Comparison of ENCODE assay signal across 1 cellular context in genomic region chr4:94564252-94564651, GRCh38.
TF ChIP-seq lines count a peak whose summit lies in the region.

No MANE protein-coding gene starts in this region.

TF ChIP-seq in HepG2, 621 proteins besides CTCF, POLR2A, EP300 and RAD21 (continued from another document and continues in another):
- no peak for TF ChIP-seq BATF2 (CRISPR knock-in tag; IDR thresholded peaks at IDR 0.05)
- no peak for TF ChIP-seq ZFP62 (CRISPR knock-in tag; IDR thresholded peaks at IDR 0.05)
- TF ChIP-seq, protein P1, sequence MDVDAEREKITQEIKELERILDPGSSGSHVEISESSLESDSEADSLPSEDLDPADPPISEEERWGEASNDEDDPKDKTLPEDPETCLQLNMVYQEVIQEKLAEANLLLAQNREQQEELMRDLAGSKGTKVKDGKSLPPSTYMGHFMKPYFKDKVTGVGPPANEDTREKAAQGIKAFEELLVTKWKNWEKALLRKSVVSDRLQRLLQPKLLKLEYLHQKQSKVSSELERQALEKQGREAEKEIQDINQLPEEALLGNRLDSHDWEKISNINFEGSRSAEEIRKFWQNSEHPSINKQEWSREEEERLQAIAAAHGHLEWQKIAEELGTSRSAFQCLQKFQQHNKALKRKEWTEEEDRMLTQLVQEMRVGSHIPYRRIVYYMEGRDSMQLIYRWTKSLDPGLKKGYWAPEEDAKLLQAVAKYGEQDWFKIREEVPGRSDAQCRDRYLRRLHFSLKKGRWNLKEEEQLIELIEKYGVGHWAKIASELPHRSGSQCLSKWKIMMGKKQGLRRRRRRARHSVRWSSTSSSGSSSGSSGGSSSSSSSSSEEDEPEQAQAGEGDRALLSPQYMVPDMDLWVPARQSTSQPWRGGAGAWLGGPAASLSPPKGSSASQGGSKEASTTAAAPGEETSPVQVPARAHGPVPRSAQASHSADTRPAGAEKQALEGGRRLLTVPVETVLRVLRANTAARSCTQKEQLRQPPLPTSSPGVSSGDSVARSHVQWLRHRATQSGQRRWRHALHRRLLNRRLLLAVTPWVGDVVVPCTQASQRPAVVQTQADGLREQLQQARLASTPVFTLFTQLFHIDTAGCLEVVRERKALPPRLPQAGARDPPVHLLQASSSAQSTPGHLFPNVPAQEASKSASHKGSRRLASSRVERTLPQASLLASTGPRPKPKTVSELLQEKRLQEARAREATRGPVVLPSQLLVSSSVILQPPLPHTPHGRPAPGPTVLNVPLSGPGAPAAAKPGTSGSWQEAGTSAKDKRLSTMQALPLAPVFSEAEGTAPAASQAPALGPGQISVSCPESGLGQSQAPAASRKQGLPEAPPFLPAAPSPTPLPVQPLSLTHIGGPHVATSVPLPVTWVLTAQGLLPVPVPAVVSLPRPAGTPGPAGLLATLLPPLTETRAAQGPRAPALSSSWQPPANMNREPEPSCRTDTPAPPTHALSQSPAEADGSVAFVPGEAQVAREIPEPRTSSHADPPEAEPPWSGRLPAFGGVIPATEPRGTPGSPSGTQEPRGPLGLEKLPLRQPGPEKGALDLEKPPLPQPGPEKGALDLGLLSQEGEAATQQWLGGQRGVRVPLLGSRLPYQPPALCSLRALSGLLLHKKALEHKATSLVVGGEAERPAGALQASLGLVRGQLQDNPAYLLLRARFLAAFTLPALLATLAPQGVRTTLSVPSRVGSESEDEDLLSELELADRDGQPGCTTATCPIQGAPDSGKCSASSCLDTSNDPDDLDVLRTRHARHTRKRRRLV (CRISPR knock-in tag; IDR thresholded peaks at IDR 0.05): no peak
- no peak for TF ChIP-seq HNRNPH1 (optimal IDR thresholded peaks at IDR 0.05; ENCODE audit: low read depth, low read length)
- no peak for TF ChIP-seq ZFP41 (CRISPR knock-in tag; IDR thresholded peaks at IDR 0.05; ENCODE audit: borderline replicate concordance)
- no peak for TF ChIP-seq CERS6 (CRISPR knock-in tag; IDR thresholded peaks at IDR 0.05)
- TF ChIP-seq, protein P2, sequence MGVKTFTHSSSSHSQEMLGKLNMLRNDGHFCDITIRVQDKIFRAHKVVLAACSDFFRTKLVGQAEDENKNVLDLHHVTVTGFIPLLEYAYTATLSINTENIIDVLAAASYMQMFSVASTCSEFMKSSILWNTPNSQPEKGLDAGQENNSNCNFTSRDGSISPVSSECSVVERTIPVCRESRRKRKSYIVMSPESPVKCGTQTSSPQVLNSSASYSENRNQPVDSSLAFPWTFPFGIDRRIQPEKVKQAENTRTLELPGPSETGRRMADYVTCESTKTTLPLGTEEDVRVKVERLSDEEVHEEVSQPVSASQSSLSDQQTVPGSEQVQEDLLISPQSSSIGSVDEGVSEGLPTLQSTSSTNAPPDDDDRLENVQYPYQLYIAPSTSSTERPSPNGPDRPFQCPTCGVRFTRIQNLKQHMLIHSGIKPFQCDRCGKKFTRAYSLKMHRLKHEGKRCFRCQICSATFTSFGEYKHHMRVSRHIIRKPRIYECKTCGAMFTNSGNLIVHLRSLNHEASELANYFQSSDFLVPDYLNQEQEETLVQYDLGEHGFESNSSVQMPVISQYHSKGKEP (CRISPR knock-in tag; IDR thresholded peaks at IDR 0.05): no peak
- TF ChIP-seq NCOA2 (CRISPR knock-in tag; IDR thresholded peaks at IDR 0.05): peak; percentile 94
- TF ChIP-seq RCOR2 (CRISPR knock-in tag; IDR thresholded peaks at IDR 0.05): peak; percentile 98
- peak; percentile 9; the same call in 1 of the 2 replicates for TF ChIP-seq FOXC1 (CRISPR knock-in tag; IDR thresholded peaks at IDR 0.05; ENCODE audit: borderline replicate concordance)
- no peak for TF ChIP-seq ZNF468 (CRISPR knock-in tag; IDR thresholded peaks at IDR 0.05)
- no peak for TF ChIP-seq ZNF30 (CRISPR knock-in tag; IDR thresholded peaks at IDR 0.05)
- TF ChIP-seq GPN1 (CRISPR knock-in tag; IDR thresholded peaks at IDR 0.05; ENCODE audit: borderline replicate concordance): no peak
- peak; percentile 56; the same call in 1 of the 2 replicates for TF ChIP-seq PPARG (CRISPR knock-in tag; conservative IDR thresholded peaks at IDR 0.05)
- peak; percentile 49; the same call in 1 of the 2 replicates for TF ChIP-seq ZFX (CRISPR knock-in tag; IDR thresholded peaks at IDR 0.05; ENCODE audit: low read depth)
- no peak for TF ChIP-seq ZSCAN9 (CRISPR knock-in tag; IDR thresholded peaks at IDR 0.05; ENCODE audit: borderline replicate concordance)
- TF ChIP-seq, protein P3, sequence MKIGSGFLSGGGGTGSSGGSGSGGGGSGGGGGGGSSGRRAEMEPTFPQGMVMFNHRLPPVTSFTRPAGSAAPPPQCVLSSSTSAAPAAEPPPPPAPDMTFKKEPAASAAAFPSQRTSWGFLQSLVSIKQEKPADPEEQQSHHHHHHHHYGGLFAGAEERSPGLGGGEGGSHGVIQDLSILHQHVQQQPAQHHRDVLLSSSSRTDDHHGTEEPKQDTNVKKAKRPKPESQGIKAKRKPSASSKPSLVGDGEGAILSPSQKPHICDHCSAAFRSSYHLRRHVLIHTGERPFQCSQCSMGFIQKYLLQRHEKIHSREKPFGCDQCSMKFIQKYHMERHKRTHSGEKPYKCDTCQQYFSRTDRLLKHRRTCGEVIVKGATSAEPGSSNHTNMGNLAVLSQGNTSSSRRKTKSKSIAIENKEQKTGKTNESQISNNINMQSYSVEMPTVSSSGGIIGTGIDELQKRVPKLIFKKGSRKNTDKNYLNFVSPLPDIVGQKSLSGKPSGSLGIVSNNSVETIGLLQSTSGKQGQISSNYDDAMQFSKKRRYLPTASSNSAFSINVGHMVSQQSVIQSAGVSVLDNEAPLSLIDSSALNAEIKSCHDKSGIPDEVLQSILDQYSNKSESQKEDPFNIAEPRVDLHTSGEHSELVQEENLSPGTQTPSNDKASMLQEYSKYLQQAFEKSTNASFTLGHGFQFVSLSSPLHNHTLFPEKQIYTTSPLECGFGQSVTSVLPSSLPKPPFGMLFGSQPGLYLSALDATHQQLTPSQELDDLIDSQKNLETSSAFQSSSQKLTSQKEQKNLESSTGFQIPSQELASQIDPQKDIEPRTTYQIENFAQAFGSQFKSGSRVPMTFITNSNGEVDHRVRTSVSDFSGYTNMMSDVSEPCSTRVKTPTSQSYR (CRISPR knock-in tag; IDR thresholded peaks at IDR 0.05; ENCODE audit: borderline replicate concordance): peak; percentile 69; the same call in 1 of the 2 replicates
- 0 out of 2 replicates have a peak, but pooled peaks have one; percentile 24 for TF ChIP-seq ZBED4 (CRISPR knock-in tag; IDR thresholded peaks at IDR 0.05; ENCODE audit: borderline replicate concordance)
- TF ChIP-seq CEBPG (CRISPR knock-in tag; IDR thresholded peaks at IDR 0.05): peak; percentile 27; the same call in 1 of the 2 replicates
- no peak for TF ChIP-seq RBM22 (optimal IDR thresholded peaks at IDR 0.05; ENCODE audit: low read length)
- no peak for TF ChIP-seq KDM4B (CRISPR knock-in tag; IDR thresholded peaks at IDR 0.05)
- no peak for TF ChIP-seq MATR3 (CRISPR knock-in tag; IDR thresholded peaks at IDR 0.05)
- no peak for TF ChIP-seq NFIB (CRISPR knock-in tag; IDR thresholded peaks at IDR 0.05; ENCODE audit: borderline replicate concordance)
- no peak for TF ChIP-seq CHD4 (IDR thresholded peaks at IDR 0.05; ENCODE audit: borderline replicate concordance, low read length)
- TF ChIP-seq ZNF770 (CRISPR knock-in tag; IDR thresholded peaks at IDR 0.05): peak; percentile 61
- TF ChIP-seq MIER2 (CRISPR knock-in tag; IDR thresholded peaks at IDR 0.05): 0 out of 2 replicates have a peak, but pooled peaks have one; percentile 50
- TF ChIP-seq, protein P4, sequence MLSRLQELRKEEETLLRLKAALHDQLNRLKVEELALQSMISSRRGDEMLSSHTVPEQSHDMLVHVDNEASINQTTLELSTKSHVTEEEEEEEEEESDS (CRISPR knock-in tag; IDR thresholded peaks at IDR 0.05; ENCODE audit: borderline replicate concordance): no peak
- no peak for TF ChIP-seq ZNF101 (CRISPR knock-in tag; IDR thresholded peaks at IDR 0.05; ENCODE audit: borderline replicate concordance, low read depth)
- no peak for TF ChIP-seq SETDB1 (CRISPR knock-in tag; IDR thresholded peaks at IDR 0.05; ENCODE audit: borderline replicate concordance)
- no peak for TF ChIP-seq ZNF180 (CRISPR knock-in tag; IDR thresholded peaks at IDR 0.05; ENCODE audit: borderline replicate concordance, low read depth)
- TF ChIP-seq REXO4 (CRISPR knock-in tag; IDR thresholded peaks at IDR 0.05; ENCODE audit: borderline replicate concordance): no peak
- TF ChIP-seq FLYWCH1 (CRISPR knock-in tag; IDR thresholded peaks at IDR 0.05): no peak
- no peak for TF ChIP-seq ZFY (CRISPR knock-in tag; IDR thresholded peaks at IDR 0.05)
- no peak for TF ChIP-seq HNRNPLL (IDR thresholded peaks at IDR 0.05; ENCODE audit: low read depth, low read length, poor library complexity, severe bottlenecking)
- TF ChIP-seq ZNF253 (CRISPR knock-in tag; IDR thresholded peaks at IDR 0.05; ENCODE audit: borderline replicate concordance): no peak
